9 cellular contexts compared by ENCODE assay signal in the genomic region with DNA sequence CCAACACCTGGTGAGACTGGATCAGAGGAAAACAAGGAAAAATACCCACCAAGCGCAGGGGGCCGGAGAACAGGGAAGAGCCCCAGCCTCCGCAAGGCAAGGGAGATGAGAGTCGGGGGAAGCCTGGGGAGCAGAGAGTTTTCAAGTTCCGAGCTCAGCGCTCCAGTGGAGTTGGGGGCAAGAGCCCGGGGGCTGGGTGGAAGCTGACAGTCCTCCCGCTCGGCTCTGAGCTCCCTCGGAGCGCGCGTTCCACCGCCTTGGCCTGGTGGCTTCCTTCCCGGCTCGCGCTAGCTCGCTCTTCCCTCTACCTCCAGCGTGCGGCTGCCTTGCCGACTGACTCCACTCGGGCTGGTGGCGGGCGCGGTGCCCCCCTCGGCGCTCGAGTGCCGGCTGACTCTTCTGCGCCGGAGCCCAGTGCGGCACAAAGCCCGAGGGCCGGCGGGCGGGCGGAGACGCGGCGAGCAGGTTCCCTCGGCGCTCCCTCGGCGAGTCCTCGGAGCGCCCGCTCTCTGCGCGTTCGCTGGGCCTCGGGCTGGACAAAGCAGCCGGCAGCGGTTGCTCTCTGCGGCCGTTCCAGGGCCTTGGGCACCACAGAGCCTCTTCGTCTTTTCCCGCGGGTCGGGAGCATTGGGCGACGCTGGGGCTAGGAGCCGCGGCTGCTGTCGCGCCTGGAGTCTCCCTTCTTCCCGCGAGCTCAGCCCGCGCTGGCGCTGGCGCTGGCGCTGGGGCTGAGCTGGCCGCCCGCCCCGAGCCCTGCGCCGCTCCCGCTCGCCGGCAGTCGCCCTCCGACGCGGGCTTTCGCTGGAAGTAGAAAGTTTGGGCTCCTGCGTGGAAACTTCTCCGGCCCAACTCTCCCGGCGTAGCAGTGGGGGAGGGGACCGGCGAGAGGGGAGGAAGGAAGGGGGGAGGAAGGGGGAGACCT. TPM values are rescaled to one million over a fixed set of nuclear protein-coding genes. Genes with fewer than 3 reads are reported as not detected.
DNase-seq lines count a peak whose midpoint lies in the region; ATAC-seq lines count a peak whose summit lies in the region.
"Had no signal": no experiment of that assay in that cellular context is flagged by ENCODE, and none has a peak within 500 bp of the region (broad histone marks: within the 10 kb centered on the region; RNA-seq: fewer than 3 reads in every experiment).

No MANE protein-coding gene starts in this region.

- no peaks in the 10 kb centered on the region for H3K36me3 Mint-ChIP-seq in stimulated activated effector memory CD8-positive, alpha-beta T cell treated with anti-CD3 and anti-CD28 coated beads, Interleukin-12 subunit alpha, Interleukin-12 subunit beta, amount 100 ng/mL, for 72 hours

- no peak overlapping the region for H3K27ac ChIP-seq in iPS-18a (ENCODE audit: low read length)
- H3K27ac ChIP-seq: thyroid gland had no signal

- H3K4me3 ChIP-seq in adipocyte (ENCODE audit: low read length) = peak overlapping the region; percentile 66
- peak overlapping the region; percentile 60 for H3K4me3 ChIP-seq in iPS-18a (ENCODE audit: low read length)

- H3K4me3 Mint-ChIP-seq in stimulated activated effector memory CD8-positive, alpha-beta T cell treated with anti-CD3 and anti-CD28 coated beads, Interleukin-12 subunit alpha, Interleukin-12 subunit beta, amount 100 ng/mL, for 72 hours = peak overlapping the region; percentile 68

- peak; percentile 44 for DNase-seq in ELR (ENCODE audit: low read depth)
- peak; percentile 3 for DNase-seq in LoVo (ENCODE audit: low spot score)
- peak; percentile 63 for DNase-seq in adipocyte (ENCODE audit: low read depth)
- DNase-seq in stimulated activated effector memory CD8-positive, alpha-beta T cell treated with anti-CD3 and anti-CD28 coated beads, Interleukin-12 subunit alpha, Interleukin-12 subunit beta, amount 100 ng/mL, for 72 hours (ENCODE audit: low spot score in 2 of 2) = no peak
- DNase-seq in cerebellum (ENCODE audit: low spot score) = no peak
- no peak for DNase-seq in GDM1 (lab: John Stamatoyannopoulos, UW)

- no peaks in the 10 kb centered on the region for H3K9me3 Mint-ChIP-seq in stimulated activated effector memory CD8-positive, alpha-beta T cell treated with anti-CD3 and anti-CD28 coated beads, Interleukin-12 subunit alpha, Interleukin-12 subunit beta, amount 100 ng/mL, for 72 hours

- H3K27me3 ChIP-seq in adipocyte (replicated peaks; ENCODE audit: control insufficient read depth, insufficient read depth, low read length) = peaks cover 85% of the 10 kb centered on the region
- H3K27me3 ChIP-seq in iPS-18a (ENCODE audit: control insufficient read depth, insufficient read depth, low read length) = peaks cover 100% of the 10 kb centered on the region

- H3K4me1 ChIP-seq in adipocyte (ENCODE audit: control insufficient read depth, insufficient read depth, low read length) (peaks cover 7% of the 10 kb centered on the region), iPS-18a (ENCODE audit: control insufficient read depth, low read depth, low read length) (peaks cover 47% of the 10 kb centered on the region)

- H3K36me3 ChIP-seq in adipocyte (ENCODE audit: control insufficient read depth, insufficient read depth, low read length, severe bottlenecking) (no peaks in the 10 kb centered on the region), iPS-18a (ENCODE audit: control insufficient read depth, low read depth, low read length) (no peaks in the 10 kb centered on the region)
- H3K36me3 ChIP-seq: thyroid gland had no signal

- no peak overlapping the region for H3K27ac Mint-ChIP-seq in stimulated activated effector memory CD8-positive, alpha-beta T cell treated with anti-CD3 and anti-CD28 coated beads, Interleukin-12 subunit alpha, Interleukin-12 subunit beta, amount 100 ng/mL, for 72 hours

- no peak overlapping the region for H3K9ac ChIP-seq in adipocyte (ENCODE audit: low read length)
- no peak overlapping the region for H3K9ac ChIP-seq in iPS-18a (ENCODE audit: low read length)

- no peaks in the 10 kb centered on the region for H3K9me3 ChIP-seq in adipocyte (ENCODE audit: control insufficient read depth, low read length)
- H3K9me3 ChIP-seq in iPS-18a (ENCODE audit: control insufficient read depth, low read depth, low read length) = peaks cover 4% of the 10 kb centered on the region
- H3K9me3 ChIP-seq: thyroid gland had no signal

- ATAC-seq in stimulated activated effector memory CD8-positive, alpha-beta T cell treated with anti-CD3 and anti-CD28 coated beads, Interleukin-12 subunit alpha, Interleukin-12 subunit beta, amount 100 ng/mL, for 72 hours = peak; percentile 19
- ATAC-seq in HG03439 (IDR thresholded peaks at IDR 0.05; ENCODE audit: unreplicated experiment) = no peak

- H3K4me1 Mint-ChIP-seq in stimulated activated effector memory CD8-positive, alpha-beta T cell treated with anti-CD3 and anti-CD28 coated beads, Interleukin-12 subunit alpha, Interleukin-12 subunit beta, amount 100 ng/mL, for 72 hours = peaks cover 50% of the 10 kb centered on the region

RNA-seq across cellular contexts. Expression of a gene that starts 1.0 kb away (rescaled TPM):
- total RNA-seq in cerebellum = 165 TPM
- total RNA-seq: thyroid gland had no signal

Comparison
In these comparisons a context has a peak if more than half of its experiments do, and no peak if none do; other contexts are left out.
1. DNase-seq: peak in ELR (single experiment), LoVo (single experiment) and adipocyte (single experiment); none in stimulated activated effector memory CD8-positive, alpha-beta T cell treated with anti-CD3 and anti-CD28 coated beads, Interleukin-12 subunit alpha, Interleukin-12 subunit beta, amount 100 ng/mL, for 72 hours (0 of 2), cerebellum (single experiment) and GDM1 (single experiment).